14 cellular contexts compared by ENCODE assay signal in genomic region chr6:112439010-112439409, GRCh38.
"Had no signal": no experiment of that assay in that cellular context is flagged by ENCODE, and none has a peak within 500 bp of the region (broad histone marks: within the 10 kb centered on the region; RNA-seq: fewer than 3 reads in every experiment).

No MANE protein-coding gene starts in this region.

- FAIRE-seq: urothelium cell line had no signal

- H3K9me3 ChIP-seq: ascending aorta, thoracic aorta had no signal

- H3K36me3 ChIP-seq: ascending aorta, thoracic aorta had no signal

- H3K27ac ChIP-seq: ascending aorta, epithelial cell of prostate, thoracic aorta had no signal

- H3K27me3 ChIP-seq: ascending aorta had no signal

- H3K4me3 ChIP-seq: ascending aorta, lung, thoracic aorta had no signal

- H3K4me1 ChIP-seq: ascending aorta had no signal

- DNase-seq: activated CD4-positive, alpha-beta memory T cell treated with anti-CD3 and anti-CD28 coated beads for 36 hours; activated CD4-positive, CD25-positive, alpha-beta regulatory T cell treated with anti-CD3 and anti-CD28 coated beads, Interleukin-2, amount 50 U/mL, for 72 hours; activated CD8-positive, alpha-beta memory T cell treated with anti-CD3 and anti-CD28 coated beads, Interleukin-2, amount 50 U/mL, for 4 hours; activated T-cell treated with anti-CD3 and anti-CD28 coated beads, Interleukin-2, amount 50 U/mL, for 72 hours; cortex of kidney; effector memory CD4-positive, alpha-beta T cell; naive thymus-derived CD8-positive, alpha-beta T cell; stimulated activated CD4-positive, alpha-beta T cell treated with anti-CD3 and anti-CD28 coated beads, Interleukin-4, amount 100 ng/mL, for 24 hours; stimulated activated naive CD8-positive, alpha-beta T cell treated with anti-CD3 and anti-CD28 coated beads, Interleukin-15, amount 100 ng/mL, for 72 hours had no signal

- ATAC-seq: activated T-cell treated with anti-CD3 and anti-CD28 coated beads, Interleukin-2, amount 50 U/mL, for 72 hours; naive thymus-derived CD8-positive, alpha-beta T cell; stimulated activated naive CD8-positive, alpha-beta T cell treated with anti-CD3 and anti-CD28 coated beads, Interleukin-15, amount 100 ng/mL, for 72 hours had no signal
